In the genomic region with DNA sequence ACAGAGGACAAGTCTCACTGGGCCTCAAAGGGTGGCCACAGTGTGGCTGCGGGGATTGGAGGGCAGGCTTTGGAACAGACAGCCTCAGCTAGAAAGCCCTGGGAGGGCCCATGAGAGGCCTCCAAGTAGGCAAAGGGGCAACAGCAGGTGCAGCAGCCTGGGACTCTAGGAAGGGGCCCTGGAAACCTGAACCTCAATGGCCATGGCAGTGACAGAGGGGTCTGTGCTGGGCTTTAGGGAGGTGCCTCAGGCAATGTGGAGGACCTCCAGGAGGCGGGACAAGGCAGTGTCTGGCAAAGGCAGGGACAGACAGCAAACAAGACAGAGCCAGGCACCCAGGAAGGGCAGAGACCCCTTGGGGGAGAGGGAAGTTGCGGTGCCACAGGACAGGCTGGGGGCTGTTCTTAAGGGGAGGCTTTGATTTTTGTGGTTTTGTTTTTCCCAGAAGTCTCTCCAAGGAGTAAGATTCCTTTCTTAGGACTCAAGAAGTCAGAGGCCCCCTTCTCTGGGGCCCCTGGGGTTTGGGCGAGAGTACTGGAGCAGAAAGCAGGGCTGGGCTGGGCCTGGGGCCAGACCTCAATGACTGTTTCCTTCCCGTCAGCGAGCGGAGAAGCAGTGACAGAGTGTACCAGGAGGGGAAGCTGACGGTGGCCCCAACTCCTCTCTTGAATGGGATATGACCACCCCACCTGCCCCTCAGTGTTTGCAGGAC, we compare ENCODE assay signal across 2 cellular contexts.
TF ChIP-seq lines count a peak whose summit lies in the region.

No MANE protein-coding gene starts in this region.

TF ChIP-seq in GM12878, 131 proteins besides CTCF, POLR2A, EP300 and RAD21 (continues in another document):
- TF ChIP-seq CREM (IDR thresholded peaks at IDR 0.05; ENCODE audit: low read depth) (peak; percentile 62; the same call in 1 of the 2 replicates), RCOR1 (conservative IDR thresholded peaks at IDR 0.05; ENCODE audit: low read depth, low read length) (no peak), SPI1 (IDR thresholded peaks at IDR 0.05; ENCODE audit: borderline replicate concordance, insufficient read depth, low read depth, low read length) (peak; percentile 17; the same call in 1 of the 2 replicates), CUX1 (IDR thresholded peaks at IDR 0.05; ENCODE audit: insufficient replicate concordance, low read depth, low read length) (no peak), ATF7 (IDR thresholded peaks at IDR 0.05; ENCODE audit: low read depth) (no peak), MEF2B (IDR thresholded peaks at IDR 0.05; ENCODE audit: partially characterized antibody, poor library complexity, severe bottlenecking) (peak; percentile 15), E2F8 (IDR thresholded peaks at IDR 0.05; ENCODE audit: low read depth, partially characterized antibody) (no peak), MYB (IDR thresholded peaks at IDR 0.05; ENCODE audit: borderline replicate concordance, low read depth, low read length) (no peak), CHD2 (IDR thresholded peaks at IDR 0.05; ENCODE audit: borderline replicate concordance, low read depth, low read length) (no peak), IKZF1 (conservative IDR thresholded peaks at IDR 0.05) (0 out of 2 replicates have a peak, but pooled peaks have one; percentile 12), SMAD5 (IDR thresholded peaks at IDR 0.05; ENCODE audit: low read depth) (no peak), BCL11A (IDR thresholded peaks at IDR 0.05; ENCODE audit: low read depth, low read length) (peak; percentile 25; the same call in 1 of the 2 replicates), POLR2AphosphoS5 (IDR thresholded peaks at IDR 0.05; ENCODE audit: low read length) (peak; percentile 45; the same call in 1 of the 2 replicates), TAF1 (IDR thresholded peaks at IDR 0.05; ENCODE audit: borderline replicate concordance, low read depth, low read length) (peak; percentile 21; the same call in 1 of the 2 replicates), RFX5 (IDR thresholded peaks at IDR 0.05; ENCODE audit: low read depth, low read length) (no peak), CBFB (IDR thresholded peaks at IDR 0.05; ENCODE audit: low read depth) (peak; percentile 50; the same call in 1 of the 2 replicates)
- TF ChIP-seq, protein P1, sequence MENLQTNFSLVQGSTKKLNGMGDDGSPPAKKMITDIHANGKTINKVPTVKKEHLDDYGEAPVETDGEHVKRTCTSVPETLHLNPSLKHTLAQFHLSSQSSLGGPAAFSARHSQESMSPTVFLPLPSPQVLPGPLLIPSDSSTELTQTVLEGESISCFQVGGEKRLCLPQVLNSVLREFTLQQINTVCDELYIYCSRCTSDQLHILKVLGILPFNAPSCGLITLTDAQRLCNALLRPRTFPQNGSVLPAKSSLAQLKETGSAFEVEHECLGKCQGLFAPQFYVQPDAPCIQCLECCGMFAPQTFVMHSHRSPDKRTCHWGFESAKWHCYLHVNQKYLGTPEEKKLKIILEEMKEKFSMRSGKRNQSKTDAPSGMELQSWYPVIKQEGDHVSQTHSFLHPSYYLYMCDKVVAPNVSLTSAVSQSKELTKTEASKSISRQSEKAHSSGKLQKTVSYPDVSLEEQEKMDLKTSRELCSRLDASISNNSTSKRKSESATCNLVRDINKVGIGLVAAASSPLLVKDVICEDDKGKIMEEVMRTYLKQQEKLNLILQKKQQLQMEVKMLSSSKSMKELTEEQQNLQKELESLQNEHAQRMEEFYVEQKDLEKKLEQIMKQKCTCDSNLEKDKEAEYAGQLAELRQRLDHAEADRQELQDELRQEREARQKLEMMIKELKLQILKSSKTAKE (IDR thresholded peaks at IDR 0.05; ENCODE audit: low read depth, poor library complexity, severe bottlenecking): no peak

TF ChIP-seq in WTC11, 78 proteins besides CTCF, POLR2A, EP300 and RAD21:
- TF ChIP-seq, protein P2, sequence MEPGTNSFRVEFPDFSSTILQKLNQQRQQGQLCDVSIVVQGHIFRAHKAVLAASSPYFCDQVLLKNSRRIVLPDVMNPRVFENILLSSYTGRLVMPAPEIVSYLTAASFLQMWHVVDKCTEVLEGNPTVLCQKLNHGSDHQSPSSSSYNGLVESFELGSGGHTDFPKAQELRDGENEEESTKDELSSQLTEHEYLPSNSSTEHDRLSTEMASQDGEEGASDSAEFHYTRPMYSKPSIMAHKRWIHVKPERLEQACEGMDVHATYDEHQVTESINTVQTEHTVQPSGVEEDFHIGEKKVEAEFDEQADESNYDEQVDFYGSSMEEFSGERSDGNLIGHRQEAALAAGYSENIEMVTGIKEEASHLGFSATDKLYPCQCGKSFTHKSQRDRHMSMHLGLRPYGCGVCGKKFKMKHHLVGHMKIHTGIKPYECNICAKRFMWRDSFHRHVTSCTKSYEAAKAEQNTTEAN (CRISPR knock-in tag; IDR thresholded peaks at IDR 0.05): no peak
- TF ChIP-seq ZNF671 (CRISPR knock-in tag; IDR thresholded peaks at IDR 0.05) (no peak), ETV6 (CRISPR knock-in tag; IDR thresholded peaks at IDR 0.05) (no peak), USF1 (CRISPR knock-in tag; IDR thresholded peaks at IDR 0.05) (no peak), RELA (CRISPR knock-in tag; IDR thresholded peaks at IDR 0.05; ENCODE audit: borderline replicate concordance) (no peak), SP1 (CRISPR knock-in tag; conservative IDR thresholded peaks at IDR 0.05) (no peak), CREB1 (CRISPR knock-in tag; IDR thresholded peaks at IDR 0.05) (no peak), GABPB1 (CRISPR knock-in tag; IDR thresholded peaks at IDR 0.05) (no peak), FOXJ3 (CRISPR knock-in tag; IDR thresholded peaks at IDR 0.05; ENCODE audit: borderline replicate concordance) (no peak), IRF2 (CRISPR knock-in tag; IDR thresholded peaks at IDR 0.05; ENCODE audit: borderline replicate concordance, low read depth) (no peak), NFYB (CRISPR knock-in tag; conservative IDR thresholded peaks at IDR 0.05; ENCODE audit: low read depth) (no peak), ZNF138 (CRISPR knock-in tag; conservative IDR thresholded peaks at IDR 0.05) (no peak)
- TF ChIP-seq, protein P3, sequence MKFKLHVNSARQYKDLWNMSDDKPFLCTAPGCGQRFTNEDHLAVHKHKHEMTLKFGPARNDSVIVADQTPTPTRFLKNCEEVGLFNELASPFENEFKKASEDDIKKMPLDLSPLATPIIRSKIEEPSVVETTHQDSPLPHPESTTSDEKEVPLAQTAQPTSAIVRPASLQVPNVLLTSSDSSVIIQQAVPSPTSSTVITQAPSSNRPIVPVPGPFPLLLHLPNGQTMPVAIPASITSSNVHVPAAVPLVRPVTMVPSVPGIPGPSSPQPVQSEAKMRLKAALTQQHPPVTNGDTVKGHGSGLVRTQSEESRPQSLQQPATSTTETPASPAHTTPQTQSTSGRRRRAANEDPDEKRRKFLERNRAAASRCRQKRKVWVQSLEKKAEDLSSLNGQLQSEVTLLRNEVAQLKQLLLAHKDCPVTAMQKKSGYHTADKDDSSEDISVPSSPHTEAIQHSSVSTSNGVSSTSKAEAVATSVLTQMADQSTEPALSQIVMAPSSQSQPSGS (CRISPR knock-in tag; IDR thresholded peaks at IDR 0.05; ENCODE audit: borderline replicate concordance, low read depth): no peak
